Comparison of ENCODE assay signal across 13 cellular contexts in the genomic region with DNA sequence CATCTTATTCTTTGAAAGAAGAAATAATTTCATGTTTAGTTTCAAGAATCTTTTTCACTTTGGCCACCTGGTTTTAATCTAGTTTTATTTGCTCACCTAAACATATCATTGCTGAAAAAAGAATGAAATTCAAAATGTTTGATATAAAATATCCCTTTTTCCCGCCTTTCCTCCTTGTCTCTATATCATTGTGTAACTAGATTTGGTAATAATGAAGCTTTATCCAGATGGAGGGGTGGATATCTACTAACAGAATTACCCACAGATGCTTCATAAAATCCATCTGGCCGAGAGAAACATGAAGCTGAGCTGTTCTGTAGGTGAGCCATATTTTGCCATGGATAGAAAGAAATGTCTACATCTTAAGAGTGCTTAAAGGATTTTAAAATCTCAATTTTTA.
DNase-seq lines count a peak whose midpoint lies in the region; ATAC-seq and TF ChIP-seq lines count a peak whose summit lies in the region.
"Had no signal": no experiment of that assay in that cellular context is flagged by ENCODE, and none has a peak within 500 bp of the region (broad histone marks: within the 10 kb centered on the region; RNA-seq: fewer than 3 reads in every experiment).

No MANE protein-coding gene starts in this region.

- no peak overlapping the region for H3K4me2 ChIP-seq in trophoblast cell (ENCODE audit: low read length)

- H3K4me3 ChIP-seq in trophoblast cell (ENCODE audit: low read depth, low read length) (no peak overlapping the region), right cardiac atrium (ENCODE audit: low read length) (no peak overlapping the region)
- H3K4me3 ChIP-seq: BLaER1 treated with 17β-estradiol and CSF1 and Interleukin-3, amounts not matched to agents 10 nM and 100 nM had no signal

- H3K4me1 ChIP-seq in trophoblast cell (ENCODE audit: control insufficient read depth in 1 of 2, insufficient read depth in 2 of 2, low read length in 2 of 2) (no peaks in the 10 kb centered on the region), right cardiac atrium (ENCODE audit: control insufficient read depth, insufficient read depth, low read length) (peaks cover 3% of the 10 kb centered on the region)

- H3K23ac ChIP-seq in trophoblast cell (ENCODE audit: low read length): no peak overlapping the region

- no peak overlapping the region for H4K12ac ChIP-seq in trophoblast cell (ENCODE audit: low read depth, low read length)

- no peaks in the 10 kb centered on the region for H3K27me3 ChIP-seq in trophoblast cell (ENCODE audit: insufficient read depth, low read length)
- no peaks in the 10 kb centered on the region for H3K27me3 ChIP-seq in right cardiac atrium (ENCODE audit: control insufficient read depth, insufficient read depth)
- H3K27me3 ChIP-seq: BLaER1 treated with 17β-estradiol and CSF1 and Interleukin-3, amounts not matched to agents 10 nM and 100 nM had no signal

- H3K79me1 ChIP-seq in trophoblast cell (ENCODE audit: low read length): no peaks in the 10 kb centered on the region

- no peak overlapping the region for H2BK120ac ChIP-seq in trophoblast cell (ENCODE audit: insufficient read depth, low read length, poor library complexity)

- H2AK5ac ChIP-seq in trophoblast cell (ENCODE audit: low read length): no peak overlapping the region

- no peak overlapping the region for H2BK5ac ChIP-seq in trophoblast cell (ENCODE audit: low read depth, low read length, poor library complexity)

- H3K79me2 ChIP-seq in trophoblast cell (ENCODE audit: control insufficient read depth, insufficient read depth, low read length, poor library complexity): no peaks in the 10 kb centered on the region

- peaks cover 7% of the 10 kb centered on the region for H3K27me3 Mint-ChIP-seq in mesothelial cell of epicardium (ENCODE audit: low read depth)

- ATAC-seq in right cardiac atrium: no peak
- ATAC-seq: CD8-positive, alpha-beta T cell had no signal

- no peak overlapping the region for H4K91ac ChIP-seq in trophoblast cell (ENCODE audit: low read depth, low read length)

- H3K36me3 Mint-ChIP-seq in mesothelial cell of epicardium: no peaks in the 10 kb centered on the region
- H3K36me3 Mint-ChIP-seq: CD8-positive, alpha-beta T cell had no signal

- H3K27ac Mint-ChIP-seq in mesothelial cell of epicardium: peak overlapping the region; percentile 13
- H3K27ac Mint-ChIP-seq: B cell; CD8-positive, alpha-beta T cell; H9 had no signal

- WGBS in trophoblast cell (ENCODE audit: extremely low coverage, insufficient coverage, insufficient read length): no CpG with 5 or more reads among the region's 2 CpGs
- WGBS in right cardiac atrium: 41% methylated on average over 2 of the region's 2 CpGs

- no peak overlapping the region for H3K4me3 Mint-ChIP-seq in mesothelial cell of epicardium
- H3K4me3 Mint-ChIP-seq: B cell; CD8-positive, alpha-beta T cell; H9 had no signal

- H3K36me3 ChIP-seq in trophoblast cell (ENCODE audit: control insufficient read depth in 1 of 2, insufficient read depth in 2 of 2, low read length in 2 of 2): no peaks in the 10 kb centered on the region
- H3K36me3 ChIP-seq: BLaER1 treated with 17β-estradiol and CSF1 and Interleukin-3, amounts not matched to agents 10 nM and 100 nM had no signal

- no peak overlapping the region for H3K14ac ChIP-seq in trophoblast cell (ENCODE audit: low read length)

- no peak overlapping the region for H4K8ac ChIP-seq in trophoblast cell (ENCODE audit: low read depth, low read length)

- intact Hi-C loops in right cardiac atrium (cut with DNase I): no loop called here

- no peak for TF ChIP-seq CTCF in mesothelial cell of epicardium (IDR thresholded peaks at IDR 0.05; ENCODE audit: unreplicated experiment)

- DNase-seq in DMS 273 treated with DMSO at 0.1 percent for 48 hours (lab: John Stamatoyannopoulos, UW) (peak; percentile 49), NCI-H524 (lab: John Stamatoyannopoulos, UW) (peak; percentile 66 to 91), NCI-H82 treated with DMSO at 0.1 percent for 48 hours (lab: John Stamatoyannopoulos, UW; ENCODE audit: unreplicated experiment) (peak; percentile 30), mesothelial cell of epicardium (ENCODE audit: low spot score in 2 of 2, unreplicated experiment in 2 of 2) (no peak), LoVo (ENCODE audit: low spot score) (no peak), trophoblast cell (no peak), right cardiac atrium (no peak)
- DNase-seq in stimulated activated naive CD4-positive, alpha-beta T cell treated with Interleukin-2 at 50 U/mL for 16 hours (lab: John Stamatoyannopoulos, UW): no peak
- DNase-seq: Calu3; CD8-positive, alpha-beta T cell; H9 had no signal

- no peak overlapping the region for H3K18ac ChIP-seq in trophoblast cell (ENCODE audit: low read length)

- no peak overlapping the region for H2BK12ac ChIP-seq in trophoblast cell (ENCODE audit: low read length)

- H3K9me3 ChIP-seq in trophoblast cell (ENCODE audit: insufficient read depth, low read depth, low read length) (no peaks in the 10 kb centered on the region), right cardiac atrium (ENCODE audit: control insufficient read depth, low read length) (peaks cover 1% of the 10 kb centered on the region)
- H3K9me3 ChIP-seq: BLaER1 treated with 17β-estradiol and CSF1 and Interleukin-3, amounts not matched to agents 10 nM and 100 nM had no signal

- H3K4ac ChIP-seq in trophoblast cell (ENCODE audit: low read depth, low read length): no peak overlapping the region

- H2AFZ ChIP-seq in trophoblast cell (ENCODE audit: insufficient read depth, low read length, poor library complexity): no peak overlapping the region

- H3K9me3 Mint-ChIP-seq in mesothelial cell of epicardium: peaks cover 11% of the 10 kb centered on the region
- H3K9me3 Mint-ChIP-seq: CD8-positive, alpha-beta T cell had no signal

- no peak overlapping the region for H3K27ac ChIP-seq in trophoblast cell (ENCODE audit: low read depth, low read length)
- H3K27ac ChIP-seq in right cardiac atrium (ENCODE audit: low read length): no peak overlapping the region
- H3K27ac ChIP-seq: BLaER1 treated with 17β-estradiol and CSF1 and Interleukin-3, amounts not matched to agents 10 nM and 100 nM had no signal

- no peak overlapping the region for H3K9ac ChIP-seq in trophoblast cell (ENCODE audit: low read length)
- H3K9ac ChIP-seq: BLaER1 treated with 17β-estradiol and CSF1 and Interleukin-3, amounts not matched to agents 10 nM and 100 nM had no signal

- H3K4me1 Mint-ChIP-seq in mesothelial cell of epicardium: peaks cover 32% of the 10 kb centered on the region
- H3K4me1 Mint-ChIP-seq: B cell, H9 had no signal

Comparison
In these comparisons a context has a peak if more than half of its experiments do, and no peak if none do; other contexts are left out.
1. DNase-seq: peak in DMS 273 treated with DMSO at 0.1 percent for 48 hours (single experiment), NCI-H524 (2 of 2) and NCI-H82 treated with DMSO at 0.1 percent for 48 hours (single experiment); none in mesothelial cell of epicardium (0 of 2), LoVo (single experiment), trophoblast cell (0 of 2), right cardiac atrium (0 of 3) and stimulated activated naive CD4-positive, alpha-beta T cell treated with Interleukin-2 at 50 U/mL for 16 hours (single experiment).